16 cellular contexts compared by ENCODE assay signal in genomic region chr15:94246016-94246415, GRCh38.
A peak's percentile ranks its signal among the peaks of the same experiment; 100 is the strongest.
DNase-seq lines count a peak whose midpoint lies in the region; ATAC-seq and TF ChIP-seq lines count a peak whose summit lies in the region.
"Had no signal": no experiment of that assay in that cellular context is flagged by ENCODE, and none has a peak within 500 bp of the region (broad histone marks: within the 10 kb centered on the region; RNA-seq: fewer than 3 reads in every experiment).

No MANE protein-coding gene starts in this region.

- H3K9me3 ChIP-seq in neutrophil (no peaks in the 10 kb centered on the region), WERI-Rb-1 (ENCODE audit: severe bottlenecking) (no peaks in the 10 kb centered on the region)
- H3K9me3 ChIP-seq: BE2C, MG63, SJCRH30 had no signal

- no peak for TF ChIP-seq CTCF in VCaP (conservative IDR thresholded peaks at IDR 0.05)
- no peak for TF ChIP-seq CTCF in neutrophil (IDR thresholded peaks at IDR 0.05)
- TF ChIP-seq CTCF in WERI-Rb-1 (IDR thresholded peaks at IDR 0.05; ENCODE audit: low read depth, low read length): no peak

- H3K4me3 ChIP-seq in neutrophil (ENCODE audit: low read depth in 1 of 2, low read length in 1 of 2) (no peak overlapping the region), WERI-Rb-1 (ENCODE audit: low read depth, low read length) (no peak overlapping the region)
- H3K4me3 ChIP-seq: GM23338, MG63, SJCRH30 had no signal

- H3K36me3 ChIP-seq in neutrophil (peaks cover 20% of the 10 kb centered on the region), WERI-Rb-1 (no peaks in the 10 kb centered on the region)
- H3K36me3 ChIP-seq: BE2C, MG63, SJCRH30 had no signal

- H3K27ac ChIP-seq in VCaP: peak overlapping the region; percentile 93
- peak overlapping the region; percentile 38 for H3K27ac ChIP-seq in neutrophil
- H3K27ac ChIP-seq in WERI-Rb-1: no peak overlapping the region
- H3K27ac ChIP-seq: SJCRH30 had no signal

- peaks cover 10 to 33% of the 10 kb centered on the region in 2 experiments for H3K4me1 ChIP-seq in neutrophil (ENCODE audit: control insufficient read depth in 1 of 2, insufficient read depth in 1 of 2, low read depth in 1 of 2, low read length in 1 of 2)
- H3K4me1 ChIP-seq: BE2C, SJCRH30 had no signal

- ATAC-seq in GM18861 (IDR thresholded peaks at IDR 0.05; ENCODE audit: unreplicated experiment) (peak; percentile 53), HG02642 (IDR thresholded peaks at IDR 0.05; ENCODE audit: poor library complexity, unreplicated experiment) (peak; percentile 47)
- ATAC-seq: GM23338 had no signal

- H3K27me3 ChIP-seq in neutrophil (no peaks in the 10 kb centered on the region), WERI-Rb-1 (ENCODE audit: insufficient read depth, low read depth, severe bottlenecking) (peaks cover 18% of the 10 kb centered on the region)
- H3K27me3 ChIP-seq: BE2C, MG63 had no signal

- DNase-seq in stimulated activated CD4-positive, alpha-beta T cell treated with anti-CD3 and anti-CD28 coated beads, Interleukin-4, amount 100 ng/mL, for 4 hours: no peak
- DNase-seq in SW480 (ENCODE audit: low spot score) (no peak), WERI-Rb-1 (no peak)
- DNase-seq: BE2C; CD4-positive, alpha-beta memory T cell; MG63; NCI-H1105; NCI-H187; NCI-H446; NCI-H774; SJCRH30 had no signal
